Comparison of ENCODE assay signal across 1 cellular context in genomic region chr11:6656936-6657335, GRCh38.
TF ChIP-seq lines count a peak whose summit lies in the region.

No MANE protein-coding gene starts in this region.

TF ChIP-seq in H1, 55 proteins besides CTCF, POLR2A, EP300 and RAD21:
- TF ChIP-seq JUN (IDR thresholded peaks at IDR 0.05; ENCODE audit: low read depth, low read length): no peak
- TF ChIP-seq BRCA1 (IDR thresholded peaks at IDR 0.05; ENCODE audit: low read depth, low read length): no peak
- no peak for TF ChIP-seq USF2 (IDR thresholded peaks at IDR 0.05; ENCODE audit: low read length)
- TF ChIP-seq KDM1A (IDR thresholded peaks at IDR 0.05; ENCODE audit: borderline replicate concordance, low read length): no peak
- TF ChIP-seq CHD1 (IDR thresholded peaks at IDR 0.05; ENCODE audit: low read depth, low read length): no peak
- no peak for TF ChIP-seq NANOG (IDR thresholded peaks at IDR 0.05; ENCODE audit: insufficient read depth, low read depth, low read length, poor library complexity, severe bottlenecking)
- no peak for TF ChIP-seq CEBPB (IDR thresholded peaks at IDR 0.05; ENCODE audit: low read depth, low read length)
- TF ChIP-seq JUND (IDR thresholded peaks at IDR 0.05; ENCODE audit: low read length): no peak
- TF ChIP-seq ATF2 (IDR thresholded peaks at IDR 0.05; ENCODE audit: low read length): no peak
- TF ChIP-seq MAX (IDR thresholded peaks at IDR 0.05): no peak
- TF ChIP-seq PHF8 (conservative IDR thresholded peaks at IDR 0.05; ENCODE audit: low read depth, low read length): no peak
- no peak for TF ChIP-seq RNF2 (IDR thresholded peaks at IDR 0.05; ENCODE audit: borderline replicate concordance, low read depth, low read length, missing control alignments, poor library complexity, severe bottlenecking)
- TF ChIP-seq SIRT6 (IDR thresholded peaks at IDR 0.05; ENCODE audit: low read length): no peak
- TF ChIP-seq SP2 (IDR thresholded peaks at IDR 0.05; ENCODE audit: low read length): no peak
- no peak for TF ChIP-seq RFX5 (IDR thresholded peaks at IDR 0.05; ENCODE audit: borderline replicate concordance, low read depth, low read length)
- TF ChIP-seq ATF3 (IDR thresholded peaks at IDR 0.05; ENCODE audit: insufficient read depth, low read depth, low read length): no peak
- no peak for TF ChIP-seq CBX5 (IDR thresholded peaks at IDR 0.05; ENCODE audit: low read depth, low read length)
TF ChIP-seq in H1: peak in this region for 0.
